ENCODE assay signal across 9 cellular contexts in the genomic region with DNA sequence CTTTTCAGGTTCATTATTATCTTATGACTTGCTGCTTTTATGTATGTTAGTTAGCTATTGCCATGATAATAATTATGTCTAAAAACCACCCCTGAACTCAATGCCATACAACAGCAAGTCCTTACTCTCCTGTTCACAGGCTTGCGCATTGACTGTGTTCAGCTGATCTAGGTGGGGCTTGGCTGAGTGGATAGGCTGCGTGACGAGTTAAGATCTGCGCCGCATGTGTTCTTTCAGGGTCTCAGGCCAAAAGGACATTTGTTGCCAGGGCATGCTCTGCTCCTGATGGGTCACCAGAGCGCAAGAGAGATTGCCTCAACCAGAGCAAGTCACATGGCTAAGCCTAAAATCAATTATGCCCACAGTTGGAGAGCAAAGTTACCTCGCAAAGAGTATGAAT.
DNase-seq lines count a peak whose midpoint lies in the region; ATAC-seq and TF ChIP-seq lines count a peak whose summit lies in the region.
"Had no signal": no experiment of that assay in that cellular context is flagged by ENCODE, and none has a peak within 500 bp of the region (broad histone marks: within the 10 kb centered on the region; RNA-seq: fewer than 3 reads in every experiment).

No MANE protein-coding gene starts in this region.

- peak overlapping the region; percentile 93 for H3K27ac Mint-ChIP-seq in activated naive CD8-positive, alpha-beta T cell treated with anti-CD3 and anti-CD28 coated beads, Interleukin-2, amount 50 U/mL, for 24 hours
- H3K27ac Mint-ChIP-seq in stimulated activated naive B cell treated with anti-CD40 and anti-IgM and Interleukin-4, amounts not matched to agents 10 μg/mL and 1 μg/mL and 100 μg/mL, for 72 hours: peak overlapping the region; percentile 96

- peak overlapping the region; percentile 95 for H3K4me3 Mint-ChIP-seq in activated naive CD8-positive, alpha-beta T cell treated with anti-CD3 and anti-CD28 coated beads, Interleukin-2, amount 50 U/mL, for 24 hours
- peak overlapping the region; percentile 92 for H3K4me3 Mint-ChIP-seq in stimulated activated naive B cell treated with anti-CD40 and anti-IgM and Interleukin-4, amounts not matched to agents 10 μg/mL and 1 μg/mL and 100 μg/mL, for 72 hours

- H3K4me1 Mint-ChIP-seq in activated naive CD8-positive, alpha-beta T cell treated with anti-CD3 and anti-CD28 coated beads, Interleukin-2, amount 50 U/mL, for 24 hours: peaks cover 26% of the 10 kb centered on the region
- peaks cover 15 to 24% of the 10 kb centered on the region in 2 donors for H3K4me1 Mint-ChIP-seq in stimulated activated naive B cell treated with anti-CD40 and anti-IgM and Interleukin-4, amounts not matched to agents 10 μg/mL and 1 μg/mL and 100 μg/mL, for 72 hours

- no peak for ATAC-seq in activated naive CD8-positive, alpha-beta T cell treated with anti-CD3 and anti-CD28 coated beads, Interleukin-2, amount 50 U/mL, for 24 hours
- no peak for ATAC-seq in stimulated activated naive B cell treated with anti-CD40 and anti-IgM and Interleukin-4, amounts not matched to agents 10 μg/mL and 1 μg/mL and 100 μg/mL, for 72 hours (replicated peaks)
- no peak for ATAC-seq in GM19324 (IDR thresholded peaks at IDR 0.05; ENCODE audit: low FRiP score, unreplicated experiment)
- no peak for ATAC-seq in HG02938 (IDR thresholded peaks at IDR 0.05; ENCODE audit: unreplicated experiment)
- ATAC-seq: HCT116 had no signal

- peak overlapping the region; percentile 50 for H3K4me3 ChIP-seq in GM12875 (ENCODE audit: low read depth, low read length)

- peaks cover 82% of the 10 kb centered on the region for H3K36me3 Mint-ChIP-seq in activated naive CD8-positive, alpha-beta T cell treated with anti-CD3 and anti-CD28 coated beads, Interleukin-2, amount 50 U/mL, for 24 hours (ENCODE audit: low read depth)
- H3K36me3 Mint-ChIP-seq in stimulated activated naive B cell treated with anti-CD40 and anti-IgM and Interleukin-4, amounts not matched to agents 10 μg/mL and 1 μg/mL and 100 μg/mL, for 72 hours: peaks cover 33 to 53% of the 10 kb centered on the region in 2 donors

- H3K27me3 Mint-ChIP-seq in activated naive CD8-positive, alpha-beta T cell treated with anti-CD3 and anti-CD28 coated beads, Interleukin-2, amount 50 U/mL, for 24 hours: no peaks in the 10 kb centered on the region
- no peaks in the 10 kb centered on the region for H3K27me3 Mint-ChIP-seq in stimulated activated naive B cell treated with anti-CD40 and anti-IgM and Interleukin-4, amounts not matched to agents 10 μg/mL and 1 μg/mL and 100 μg/mL, for 72 hours

- peaks cover 54% of the 10 kb centered on the region for H3K9me3 Mint-ChIP-seq in activated naive CD8-positive, alpha-beta T cell treated with anti-CD3 and anti-CD28 coated beads, Interleukin-2, amount 50 U/mL, for 24 hours
- peaks cover 6 to 8% of the 10 kb centered on the region in 2 donors for H3K9me3 Mint-ChIP-seq in stimulated activated naive B cell treated with anti-CD40 and anti-IgM and Interleukin-4, amounts not matched to agents 10 μg/mL and 1 μg/mL and 100 μg/mL, for 72 hours

- TF ChIP-seq CTCF in GM12875 (IDR thresholded peaks at IDR 0.05; ENCODE audit: borderline replicate concordance, insufficient read depth, low read depth, low read length): no peak

- peak; percentile 22 for DNase-seq in 8988T
- DNase-seq in activated naive CD8-positive, alpha-beta T cell treated with anti-CD3 and anti-CD28 coated beads, Interleukin-2, amount 50 U/mL, for 24 hours: no peak
- DNase-seq in iPS-NIHi7 (ENCODE audit: extremely low spot score): peak; percentile 9
- DNase-seq in stimulated activated naive B cell treated with anti-CD40 and anti-IgM and Interleukin-4, amounts not matched to agents 10 μg/mL and 1 μg/mL and 100 μg/mL, for 72 hours: no peak
- DNase-seq in midbrain (lab: John Stamatoyannopoulos, UW): no peak

Comparison
In these comparisons a context has a peak if more than half of its experiments do, and no peak if none do; other contexts are left out.
1. DNase-seq: peak in 8988T (single experiment) and iPS-NIHi7 (single experiment); none in activated naive CD8-positive, alpha-beta T cell treated with anti-CD3 and anti-CD28 coated beads, Interleukin-2, amount 50 U/mL, for 24 hours (single experiment), stimulated activated naive B cell treated with anti-CD40 and anti-IgM and Interleukin-4, amounts not matched to agents 10 μg/mL and 1 μg/mL and 100 μg/mL, for 72 hours (single experiment) and midbrain (single experiment).